Comparison of ENCODE assay signal across 18 cellular contexts in genomic region chr3:114714237-114714636, GRCh38.
DNase-seq lines count a peak whose midpoint lies in the region; ATAC-seq and TF ChIP-seq lines count a peak whose summit lies in the region.
"Had no signal": no experiment of that assay in that cellular context is flagged by ENCODE, and none has a peak within 500 bp of the region (broad histone marks: within the 10 kb centered on the region; RNA-seq: fewer than 3 reads in every experiment).

No MANE protein-coding gene starts in this region.

- H3K27me3 ChIP-seq in GM23338 (ENCODE audit: insufficient read depth) (no peaks in the 10 kb centered on the region), hepatocyte (no peaks in the 10 kb centered on the region), BE2C (no peaks in the 10 kb centered on the region)
- H3K27me3 ChIP-seq: BLaER1, Peyer's patch had no signal

- H3K4me2 ChIP-seq in GM23338: no peak overlapping the region
- H3K4me2 ChIP-seq in hepatocyte: no peak overlapping the region
- H3K4me2 ChIP-seq: BLaER1 had no signal

- H3K4me3 ChIP-seq in GM23338 (no peak overlapping the region), hepatocyte (no peak overlapping the region), BE2C (ENCODE audit: low read depth, low read length) (no peak overlapping the region)
- H3K4me3 ChIP-seq: BLaER1, coronary artery had no signal

- H3K4me1 ChIP-seq in GM23338 (ENCODE audit: insufficient read depth) (peaks cover 9% of the 10 kb centered on the region; the same call in 1 of the 2 replicates), hepatocyte (ENCODE audit: insufficient read depth) (peaks cover 18% of the 10 kb centered on the region), BE2C (no peaks in the 10 kb centered on the region; the same call in 1 of the 2 replicates)
- H3K4me1 ChIP-seq: BLaER1 had no signal

- no peak overlapping the region for H3K4me3 Mint-ChIP-seq in GM23338
- H3K4me3 Mint-ChIP-seq: activated CD4-positive, alpha-beta T cell treated with anti-CD3 and anti-CD28 coated beads, Interleukin-2, amount 10 ng/mL, durations not matched to agents 7 days and 5 days; naive thymus-derived CD4-positive, alpha-beta T cell had no signal

- peak; percentile 50 for ATAC-seq in GM23338
- no peak for ATAC-seq in HG03025 (IDR thresholded peaks at IDR 0.05; ENCODE audit: low FRiP score, unreplicated experiment)
- ATAC-seq: naive thymus-derived CD4-positive, alpha-beta T cell; SK-N-SH treated with all-trans-retinoic acid at 6 μM for 48 hours had no signal

- H3K27ac Mint-ChIP-seq in GM23338: peak overlapping the region; percentile 54; the same call in 1 of the 2 replicates
- H3K27ac Mint-ChIP-seq: activated CD4-positive, alpha-beta T cell treated with anti-CD3 and anti-CD28 coated beads, Interleukin-2, amount 10 ng/mL, durations not matched to agents 7 days and 5 days; naive thymus-derived CD4-positive, alpha-beta T cell had no signal

- H3K9me2 ChIP-seq in GM23338 (ENCODE audit: insufficient read depth) (no peaks in the 10 kb centered on the region), hepatocyte (replicated peaks; ENCODE audit: insufficient read depth) (no peaks in the 10 kb centered on the region)

- H3K36me3 Mint-ChIP-seq in GM23338 (ENCODE audit: low read depth): no peaks in the 10 kb centered on the region

- H4K20me1 ChIP-seq in GM23338 (replicated peaks; ENCODE audit: insufficient read depth): no peaks in the 10 kb centered on the region
- no peaks in the 10 kb centered on the region for H4K20me1 ChIP-seq in hepatocyte (ENCODE audit: insufficient read depth, poor library complexity, severe bottlenecking)
- H4K20me1 ChIP-seq: BLaER1 had no signal

- H3K36me3 ChIP-seq in GM23338 (ENCODE audit: insufficient read depth): no peaks in the 10 kb centered on the region
- no peaks in the 10 kb centered on the region for H3K36me3 ChIP-seq in hepatocyte (replicated peaks; ENCODE audit: insufficient read depth, low read depth)
- H3K36me3 ChIP-seq in BE2C: no peaks in the 10 kb centered on the region
- H3K36me3 ChIP-seq: BLaER1, Peyer's patch had no signal

- 85% methylated on average over 2 of the region's 2 CpGs for WGBS in hepatocyte (ENCODE audit: low lambda C conversion rate, missing lambda C conversion rate)

- no peak overlapping the region for H2AFZ ChIP-seq in GM23338
- H2AFZ ChIP-seq in hepatocyte: no peak overlapping the region

- no peak for TF ChIP-seq CTCF in GM23338 (conservative IDR thresholded peaks at IDR 0.05; ENCODE audit: low read depth in 2 of 2)
- TF ChIP-seq CTCF in hepatocyte (IDR thresholded peaks at IDR 0.05; ENCODE audit: poor library complexity): no peak
- TF ChIP-seq CTCF in BE2C (IDR thresholded peaks at IDR 0.05; ENCODE audit: low read depth, low read length): no peak

- DNase-seq in COR-L47 (lab: John Stamatoyannopoulos, UW) (peak; percentile 62), GM23338 (ENCODE audit: low spot score) (peak; percentile 36), NCI-H69 (lab: John Stamatoyannopoulos, UW) (peak; percentile 82), hepatocyte (ENCODE audit: low spot score) (no peak), BE2C (no peak), kidney glomerular epithelial cell (lab: John Stamatoyannopoulos, UW) (no peak)
- DNase-seq in activated CD8-positive, alpha-beta memory T cell treated with anti-CD3 and anti-CD28 coated beads for 24 hours: no peak
- DNase-seq: activated CD4-positive, alpha-beta T cell treated with anti-CD3 and anti-CD28 coated beads, Interleukin-2, amount 10 ng/mL, durations not matched to agents 7 days and 5 days; activated naive CD4-positive, alpha-beta T cell treated with Interleukin-2 at 50 U/mL for 16 hours; Kasumi-1; naive thymus-derived CD4-positive, alpha-beta T cell; NCI-H1694 treated with DMSO at 0.1 percent for 48 hours; NCI-H82; Peyer's patch had no signal

- H3K27ac ChIP-seq in GM23338 (ENCODE audit: low read depth) (no peak overlapping the region), hepatocyte (peak overlapping the region; percentile 20)
- H3K27ac ChIP-seq: BLaER1, coronary artery had no signal

- H3K9me3 ChIP-seq in hepatocyte (ENCODE audit: low read depth): no peaks in the 10 kb centered on the region
- H3K9me3 ChIP-seq in BE2C: no peaks in the 10 kb centered on the region
- H3K9me3 ChIP-seq: BLaER1, Peyer's patch had no signal

- no peaks in the 10 kb centered on the region for H3K79me2 ChIP-seq in GM23338 (replicated peaks; ENCODE audit: insufficient read depth)
- H3K79me2 ChIP-seq in hepatocyte: no peaks in the 10 kb centered on the region

- no peaks in the 10 kb centered on the region for H3K27me3 Mint-ChIP-seq in GM23338 (ENCODE audit: insufficient read depth, low read depth, poor library complexity)
- H3K27me3 Mint-ChIP-seq: activated CD4-positive, alpha-beta T cell treated with anti-CD3 and anti-CD28 coated beads, Interleukin-2, amount 10 ng/mL, durations not matched to agents 7 days and 5 days; naive thymus-derived CD4-positive, alpha-beta T cell had no signal

- H3F3A ChIP-seq in GM23338 (replicated peaks; ENCODE audit: low read depth): no peaks in the 10 kb centered on the region

- H3K9me3 Mint-ChIP-seq in GM23338: no peaks in the 10 kb centered on the region
- H3K9me3 Mint-ChIP-seq: activated CD4-positive, alpha-beta T cell treated with anti-CD3 and anti-CD28 coated beads, Interleukin-2, amount 10 ng/mL, durations not matched to agents 7 days and 5 days; naive thymus-derived CD4-positive, alpha-beta T cell had no signal

- peaks cover 18% of the 10 kb centered on the region for H3K4me1 Mint-ChIP-seq in GM23338

TF ChIP-seq in GM23338, 12 proteins besides CTCF, POLR2A, EP300 and RAD21 (continues in another document):
- TF ChIP-seq JUNB (IDR thresholded peaks at IDR 0.05; ENCODE audit: unreplicated experiment) (no peak), POLR2AphosphoS5 (IDR thresholded peaks at IDR 0.05; ENCODE audit: low read depth) (no peak), EZH2phosphoT487 (IDR thresholded peaks at IDR 0.05; ENCODE audit: unreplicated experiment) (no peak), NANOG (IDR thresholded peaks at IDR 0.05; ENCODE audit: borderline replicate concordance) (no peak), REST (IDR thresholded peaks at IDR 0.05; ENCODE audit: unreplicated experiment) (no peak), ETS1 (IDR thresholded peaks at IDR 0.05) (no peak)

Comparison
In these comparisons a context has a peak if more than half of its experiments do, and no peak if none do; other contexts are left out.
1. DNase-seq: peak in COR-L47 (single experiment), GM23338 (single experiment) and NCI-H69 (single experiment); none in hepatocyte (single experiment), BE2C (single experiment), activated CD8-positive, alpha-beta memory T cell treated with anti-CD3 and anti-CD28 coated beads for 24 hours (single experiment) and kidney glomerular epithelial cell (single experiment).